ENCODE assay signal across 1 cellular context in the genomic region with DNA sequence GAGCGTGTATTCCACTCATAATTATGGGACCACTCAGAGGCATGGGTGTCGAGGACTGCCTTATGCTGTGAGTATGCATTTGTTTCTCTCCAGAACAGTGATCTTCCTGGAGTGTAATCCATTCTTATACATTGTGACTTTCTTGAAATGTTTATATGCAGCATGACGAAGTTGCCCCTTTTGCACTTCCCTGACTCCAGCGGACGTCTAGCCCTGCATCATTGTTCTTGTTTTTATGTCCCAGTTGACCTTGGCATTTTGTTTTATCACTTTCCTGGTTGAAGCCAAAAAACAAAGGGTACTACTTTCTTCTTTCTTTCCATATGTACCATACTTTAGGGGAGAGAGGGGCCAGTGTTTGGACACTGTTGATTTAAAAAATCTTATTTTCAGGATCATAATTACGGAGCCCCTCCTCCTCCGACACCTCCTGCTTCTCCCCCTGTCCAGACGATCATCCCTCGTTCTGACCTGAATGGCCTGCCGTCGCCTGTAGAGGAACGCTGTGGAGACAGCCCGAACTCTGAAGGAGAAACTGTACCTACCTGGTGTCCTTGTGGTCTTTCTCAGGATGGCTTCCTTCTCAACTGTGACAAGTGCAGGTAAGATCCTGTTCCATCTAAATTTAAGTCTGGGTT.
TF ChIP-seq lines count a peak whose summit lies in the region.

No MANE protein-coding gene starts in this region.

TF ChIP-seq in GM12878, 131 proteins besides CTCF, POLR2A, EP300 and RAD21:
- TF ChIP-seq NFXL1 (IDR thresholded peaks at IDR 0.05; ENCODE audit: borderline replicate concordance) (no peak), MEF2B (IDR thresholded peaks at IDR 0.05; ENCODE audit: partially characterized antibody, poor library complexity, severe bottlenecking) (no peak), POLR2AphosphoS5 (IDR thresholded peaks at IDR 0.05; ENCODE audit: low read length) (no peak), SIN3A (IDR thresholded peaks at IDR 0.05; ENCODE audit: low read depth, low read length) (no peak), YY1 (IDR thresholded peaks at IDR 0.05; ENCODE audit: low read depth, low read length) (no peak), FOXM1 (IDR thresholded peaks at IDR 0.05; ENCODE audit: low read depth, low read length) (no peak), BACH1 (IDR thresholded peaks at IDR 0.05; ENCODE audit: borderline replicate concordance) (no peak), RB1 (IDR thresholded peaks at IDR 0.05; ENCODE audit: borderline replicate concordance) (no peak), CHD4 (IDR thresholded peaks at IDR 0.05) (no peak), GABPA (IDR thresholded peaks at IDR 0.05; ENCODE audit: low read depth) (no peak)
- TF ChIP-seq, protein P1, sequence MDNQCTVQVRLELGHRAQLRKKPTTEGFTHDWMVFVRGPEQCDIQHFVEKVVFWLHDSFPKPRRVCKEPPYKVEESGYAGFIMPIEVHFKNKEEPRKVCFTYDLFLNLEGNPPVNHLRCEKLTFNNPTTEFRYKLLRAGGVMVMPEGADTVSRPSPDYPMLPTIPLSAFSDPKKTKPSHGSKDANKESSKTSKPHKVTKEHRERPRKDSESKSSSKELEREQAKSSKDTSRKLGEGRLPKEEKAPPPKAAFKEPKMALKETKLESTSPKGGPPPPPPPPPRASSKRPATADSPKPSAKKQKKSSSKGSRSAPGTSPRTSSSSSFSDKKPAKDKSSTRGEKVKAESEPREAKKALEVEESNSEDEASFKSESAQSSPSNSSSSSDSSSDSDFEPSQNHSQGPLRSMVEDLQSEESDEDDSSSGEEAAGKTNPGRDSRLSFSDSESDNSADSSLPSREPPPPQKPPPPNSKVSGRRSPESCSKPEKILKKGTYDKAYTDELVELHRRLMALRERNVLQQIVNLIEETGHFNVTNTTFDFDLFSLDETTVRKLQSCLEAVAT (IDR thresholded peaks at IDR 0.05): no peak
- TF ChIP-seq, protein P2, sequence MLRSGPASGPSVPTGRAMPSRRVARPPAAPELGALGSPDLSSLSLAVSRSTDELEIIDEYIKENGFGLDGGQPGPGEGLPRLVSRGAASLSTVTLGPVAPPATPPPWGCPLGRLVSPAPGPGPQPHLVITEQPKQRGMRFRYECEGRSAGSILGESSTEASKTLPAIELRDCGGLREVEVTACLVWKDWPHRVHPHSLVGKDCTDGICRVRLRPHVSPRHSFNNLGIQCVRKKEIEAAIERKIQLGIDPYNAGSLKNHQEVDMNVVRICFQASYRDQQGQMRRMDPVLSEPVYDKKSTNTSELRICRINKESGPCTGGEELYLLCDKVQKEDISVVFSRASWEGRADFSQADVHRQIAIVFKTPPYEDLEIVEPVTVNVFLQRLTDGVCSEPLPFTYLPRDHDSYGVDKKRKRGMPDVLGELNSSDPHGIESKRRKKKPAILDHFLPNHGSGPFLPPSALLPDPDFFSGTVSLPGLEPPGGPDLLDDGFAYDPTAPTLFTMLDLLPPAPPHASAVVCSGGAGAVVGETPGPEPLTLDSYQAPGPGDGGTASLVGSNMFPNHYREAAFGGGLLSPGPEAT (IDR thresholded peaks at IDR 0.05; ENCODE audit: low read depth): no peak
- TF ChIP-seq, protein P3, sequence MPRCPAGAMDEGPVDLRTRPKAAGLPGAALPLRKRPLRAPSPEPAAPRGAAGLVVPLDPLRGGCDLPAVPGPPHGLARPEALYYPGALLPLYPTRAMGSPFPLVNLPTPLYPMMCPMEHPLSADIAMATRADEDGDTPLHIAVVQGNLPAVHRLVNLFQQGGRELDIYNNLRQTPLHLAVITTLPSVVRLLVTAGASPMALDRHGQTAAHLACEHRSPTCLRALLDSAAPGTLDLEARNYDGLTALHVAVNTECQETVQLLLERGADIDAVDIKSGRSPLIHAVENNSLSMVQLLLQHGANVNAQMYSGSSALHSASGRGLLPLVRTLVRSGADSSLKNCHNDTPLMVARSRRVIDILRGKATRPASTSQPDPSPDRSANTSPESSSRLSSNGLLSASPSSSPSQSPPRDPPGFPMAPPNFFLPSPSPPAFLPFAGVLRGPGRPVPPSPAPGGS (IDR thresholded peaks at IDR 0.05; ENCODE audit: borderline replicate concordance, insufficient read depth, low read depth, low read length, poor library complexity, severe bottlenecking): no peak
